29 cellular contexts compared by ENCODE assay signal in the genomic region with DNA sequence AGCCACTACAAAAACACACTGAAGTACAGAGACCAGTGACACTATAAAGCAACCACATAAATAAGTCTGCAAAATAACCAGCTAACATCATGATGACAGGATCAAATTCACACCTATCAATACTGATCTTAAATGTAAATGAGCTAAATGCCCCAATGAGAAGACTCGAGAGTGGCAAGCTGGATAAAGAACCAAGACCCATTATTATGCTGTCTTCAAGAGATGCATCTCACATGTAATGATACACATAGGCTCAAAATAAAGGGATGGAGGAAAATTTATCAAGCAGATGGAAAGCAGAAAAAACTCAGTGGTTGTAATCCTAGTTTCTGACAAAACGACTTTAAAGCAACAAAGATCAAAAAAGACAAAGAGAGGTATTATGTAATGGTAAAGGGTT.
DNase-seq lines count a peak whose midpoint lies in the region; TF ChIP-seq lines count a peak whose summit lies in the region.
"Had no signal": no experiment of that assay in that cellular context is flagged by ENCODE, and none has a peak within 500 bp of the region (broad histone marks: within the 10 kb centered on the region; RNA-seq: fewer than 3 reads in every experiment).

No MANE protein-coding gene starts in this region.

- H3K36me3 ChIP-seq in HEK293 (ENCODE audit: control insufficient read depth in 2 of 2, insufficient read depth in 1 of 2, low read length in 2 of 2) (no peaks in the 10 kb centered on the region), hepatocyte (replicated peaks; ENCODE audit: insufficient read depth, low read depth) (no peaks in the 10 kb centered on the region)
- H3K36me3 ChIP-seq: BE2C; BLaER1; BLaER1 treated with 17β-estradiol and CSF1 and Interleukin-3, amounts not matched to agents 10 nM and 100 nM had no signal

- H3K9me2 ChIP-seq in hepatocyte (replicated peaks; ENCODE audit: insufficient read depth), result no peaks in the 10 kb centered on the region

- no peaks in the 10 kb centered on the region for H3K79me2 ChIP-seq in hepatocyte

- H3K27ac ChIP-seq in HEK293 (ENCODE audit: extremely low read depth, low read depth, low read length) (no peak overlapping the region), hepatocyte (no peak overlapping the region)
- H3K27ac ChIP-seq: 22Rv1; A549; BLaER1; BLaER1 treated with 17β-estradiol and CSF1 and Interleukin-3, amounts not matched to agents 10 nM and 100 nM; C4-2B had no signal

- 89% methylated on average over 2 of the region's 2 CpGs for WGBS in hepatocyte (ENCODE audit: low lambda C conversion rate, missing lambda C conversion rate)

- POLR2A ChIA-PET in HEK293 (lab: Yijun Ruan, JAX), result no interaction called here

- no peak overlapping the region for H2AFZ ChIP-seq in hepatocyte

- CTCF ChIA-PET in HEK293 (lab: Yijun Ruan, JAX), result interaction anchor here (0.7 kb wide), 1 partner anchor 41 kb away, joined by 3 read pairs; no protein-coding TSS in a partner anchor

- no peak for TF ChIP-seq CTCF in HEK293 (tag by site-specific recombination; IDR thresholded peaks at IDR 0.05)
- no peak for TF ChIP-seq CTCF in choroid plexus epithelial cell (conservative IDR thresholded peaks at IDR 0.05; ENCODE audit: low read depth, low read length)
- no peak for TF ChIP-seq CTCF in hepatocyte (IDR thresholded peaks at IDR 0.05; ENCODE audit: poor library complexity)

- no peak overlapping the region for H3K4me3 ChIP-seq in HEK293 (ENCODE audit: low read depth, low read length)
- H3K4me3 ChIP-seq in choroid plexus epithelial cell (ENCODE audit: low read depth, low read length), result no peak overlapping the region
- no peak overlapping the region for H3K4me3 ChIP-seq in hepatocyte
- H3K4me3 ChIP-seq: A549; BLaER1; BLaER1 treated with 17β-estradiol and CSF1 and Interleukin-3, amounts not matched to agents 10 nM and 100 nM had no signal

- no peaks in the 10 kb centered on the region for H4K20me1 ChIP-seq in hepatocyte (ENCODE audit: insufficient read depth, poor library complexity, severe bottlenecking)
- H4K20me1 ChIP-seq: BLaER1; BLaER1 treated with 17β-estradiol and CSF1 and Interleukin-3, amounts not matched to agents 10 nM and 100 nM had no signal

- DNase-seq in choroid plexus epithelial cell (ENCODE audit: low read depth) (peak; percentile 8), NCI-H187 (lab: John Stamatoyannopoulos, UW) (no peak), hepatocyte (ENCODE audit: low spot score) (no peak)
- DNase-seq: 8988T; ACHN; AML-193; BE2C; C1 segment of cervical spinal cord; Caco-2; Calu3; CD4-positive, alpha-beta memory T cell; CD4-positive, alpha-beta T cell; CD4-positive, CD25-positive, alpha-beta regulatory T cell; CD8-positive, alpha-beta memory T cell; CD8-positive, alpha-beta T cell; COR-L47; DMS 273 treated with DMSO at 0.1 percent for 48 hours; DMS153; DMS53; DMS79; DMS79 treated with DMSO at 0.1 percent for 48 hours; DND-41; EL had no signal

- no peaks in the 10 kb centered on the region for H3K9me3 ChIP-seq in HEK293 (ENCODE audit: control insufficient read depth, insufficient read depth, low read depth, low read length)
- H3K9me3 ChIP-seq in hepatocyte (ENCODE audit: low read depth), result no peaks in the 10 kb centered on the region
- H3K9me3 ChIP-seq: A549, BE2C, Caco-2 had no signal

- H3K4me1 ChIP-seq in HEK293 (ENCODE audit: control insufficient read depth, insufficient read depth, low read length) (no peaks in the 10 kb centered on the region), hepatocyte (ENCODE audit: insufficient read depth) (no peaks in the 10 kb centered on the region)
- H3K4me1 ChIP-seq: A549; BE2C; BLaER1; BLaER1 treated with 17β-estradiol and CSF1 and Interleukin-3, amounts not matched to agents 10 nM and 100 nM; Caco-2 had no signal

- H3K27me3 ChIP-seq in hepatocyte, result no peaks in the 10 kb centered on the region
- H3K27me3 ChIP-seq: BE2C; BLaER1; BLaER1 treated with 17β-estradiol and CSF1 and Interleukin-3, amounts not matched to agents 10 nM and 100 nM had no signal

- H3K4me2 ChIP-seq in hepatocyte, result no peak overlapping the region
- H3K4me2 ChIP-seq: A549; BLaER1; BLaER1 treated with 17β-estradiol and CSF1 and Interleukin-3, amounts not matched to agents 10 nM and 100 nM had no signal

TF ChIP-seq in HEK293, 187 proteins besides CTCF, POLR2A, EP300 and RAD21:
- TF ChIP-seq SETDB1 (IDR thresholded peaks at IDR 0.05; ENCODE audit: insufficient read length, low read length) (peak; percentile 62), ZNF529 (tag by site-specific recombination; IDR thresholded peaks at IDR 0.05; ENCODE audit: insufficient replicate concordance) (peak; percentile 79), YY1 (tag by site-specific recombination; IDR thresholded peaks at IDR 0.05) (no peak)
